In the genomic region with DNA sequence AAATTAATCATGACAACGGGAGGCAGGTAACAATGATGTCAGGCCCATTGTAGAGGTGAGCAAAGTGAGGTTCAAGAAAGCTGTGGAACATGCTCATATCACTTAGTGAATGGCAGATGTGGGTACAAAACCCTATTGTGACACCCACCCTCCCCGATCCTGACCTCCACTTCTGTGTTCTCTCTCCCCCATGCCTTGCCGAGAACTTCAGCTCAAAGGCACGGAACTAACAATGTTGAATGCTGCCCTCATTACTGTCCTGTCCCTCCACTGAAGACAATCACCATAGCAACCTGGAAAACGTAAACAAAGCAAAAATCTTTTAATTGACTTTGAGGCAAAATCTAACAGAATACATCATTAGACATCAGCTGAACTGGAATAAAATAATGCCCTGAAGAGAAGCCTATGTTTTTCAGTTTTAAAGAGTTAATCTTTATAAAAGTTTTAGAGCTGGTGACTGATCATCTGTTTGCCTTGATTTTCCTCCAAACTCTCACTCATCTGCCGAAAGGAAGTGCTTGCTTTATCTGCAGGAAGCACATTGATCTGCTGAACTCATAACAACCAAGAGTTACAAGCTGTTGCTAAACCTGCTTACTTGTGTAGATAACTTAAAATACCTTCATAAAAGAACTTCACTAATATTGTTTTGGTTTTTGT, we compare ENCODE assay signal across 1 cellular context.
TF ChIP-seq lines count a peak whose summit lies in the region.

No MANE protein-coding gene starts in this region.

TF ChIP-seq in K562, 482 proteins besides CTCF, POLR2A, EP300 and RAD21 (continued from another document and continues in another):
- TF ChIP-seq, protein P1, sequence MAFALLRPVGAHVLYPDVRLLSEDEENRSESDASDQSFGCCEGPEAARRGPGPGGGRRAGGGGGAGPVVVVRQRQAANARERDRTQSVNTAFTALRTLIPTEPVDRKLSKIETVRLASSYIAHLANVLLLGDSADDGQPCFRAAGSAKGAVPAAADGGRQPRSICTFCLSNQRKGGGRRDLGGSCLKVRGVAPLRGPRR (CRISPR knock-in tag; IDR thresholded peaks at IDR 0.05), result no peak
- TF ChIP-seq SUPT5H (IDR thresholded peaks at IDR 0.05) (no peak), SAFB2 (IDR thresholded peaks at IDR 0.05; ENCODE audit: borderline replicate concordance, low read depth, low read length, severe bottlenecking) (no peak), NFRKB (IDR thresholded peaks at IDR 0.05; ENCODE audit: low read depth) (no peak), ZNF785 (CRISPR knock-in tag; IDR thresholded peaks at IDR 0.05) (no peak), ETS2 (tag; IDR thresholded peaks at IDR 0.05; ENCODE audit: borderline replicate concordance, poor library complexity, severe bottlenecking) (no peak), KAT7 (CRISPR knock-in tag; IDR thresholded peaks at IDR 0.05; ENCODE audit: borderline replicate concordance) (no peak), BCL6 (CRISPR knock-in tag; IDR thresholded peaks at IDR 0.05) (no peak), PTBP1 (IDR thresholded peaks at IDR 0.05; ENCODE audit: low read depth, low read length) (0 out of 2 replicates have a peak, but pooled peaks have one; percentile 62), SMARCA5 (IDR thresholded peaks at IDR 0.05) (peak; percentile 92), IFI16 (CRISPR knock-in tag; IDR thresholded peaks at IDR 0.05) (no peak), ZNF695 (CRISPR knock-in tag; IDR thresholded peaks at IDR 0.05) (no peak), TGIF2 (CRISPR knock-in tag; IDR thresholded peaks at IDR 0.05) (no peak), CXXC5 (CRISPR knock-in tag; IDR thresholded peaks at IDR 0.05) (no peak), TARDBP (IDR thresholded peaks at IDR 0.05) (no peak), NR2F6 (CRISPR knock-in tag; IDR thresholded peaks at IDR 0.05) (no peak), ZNF668 (CRISPR knock-in tag; IDR thresholded peaks at IDR 0.05) (no peak), HMG20A (CRISPR knock-in tag; conservative IDR thresholded peaks at IDR 0.05) (no peak), KLF1 (tag; IDR thresholded peaks at IDR 0.05) (no peak), SP2 (IDR thresholded peaks at IDR 0.05; ENCODE audit: extremely low read depth, low read depth, low read length, poor library complexity, severe bottlenecking) (no peak), ZNF408 (CRISPR knock-in tag; IDR thresholded peaks at IDR 0.05; ENCODE audit: low read depth) (no peak), ZNF445 (CRISPR knock-in tag; IDR thresholded peaks at IDR 0.05; ENCODE audit: low read depth) (no peak), ZNF444 (CRISPR knock-in tag; IDR thresholded peaks at IDR 0.05) (no peak), SRSF9 (IDR thresholded peaks at IDR 0.05; ENCODE audit: borderline replicate concordance, low read depth, low read length) (no peak), NFIC (IDR thresholded peaks at IDR 0.05) (peak; percentile 83), SAP30 (IDR thresholded peaks at IDR 0.05; ENCODE audit: borderline replicate concordance, insufficient read depth, low read depth, low read length, poor library complexity, severe bottlenecking) (no peak), HDAC1 (IDR thresholded peaks at IDR 0.05) (peak; percentile 38 to 59; a peak in 3 of 4 replicates), ZNF224 (CRISPR knock-in tag; IDR thresholded peaks at IDR 0.05) (no peak), TFAM (CRISPR knock-in tag; conservative IDR thresholded peaks at IDR 0.05) (no peak), MED1 (CRISPR knock-in tag; IDR thresholded peaks at IDR 0.05; ENCODE audit: borderline replicate concordance) (no peak), ESRRB (CRISPR knock-in tag; IDR thresholded peaks at IDR 0.05; ENCODE audit: borderline replicate concordance) (no peak), CC2D1A (IDR thresholded peaks at IDR 0.05) (peak; percentile 63; the same call in 1 of the 2 replicates), SMAD4 (CRISPR knock-in tag; conservative IDR thresholded peaks at IDR 0.05) (0 out of 2 replicates have a peak, but pooled peaks have one; percentile 17), GATA2 (CRISPR knock-in tag; IDR thresholded peaks at IDR 0.05) (peak; percentile 81)
- TF ChIP-seq, protein P2, sequence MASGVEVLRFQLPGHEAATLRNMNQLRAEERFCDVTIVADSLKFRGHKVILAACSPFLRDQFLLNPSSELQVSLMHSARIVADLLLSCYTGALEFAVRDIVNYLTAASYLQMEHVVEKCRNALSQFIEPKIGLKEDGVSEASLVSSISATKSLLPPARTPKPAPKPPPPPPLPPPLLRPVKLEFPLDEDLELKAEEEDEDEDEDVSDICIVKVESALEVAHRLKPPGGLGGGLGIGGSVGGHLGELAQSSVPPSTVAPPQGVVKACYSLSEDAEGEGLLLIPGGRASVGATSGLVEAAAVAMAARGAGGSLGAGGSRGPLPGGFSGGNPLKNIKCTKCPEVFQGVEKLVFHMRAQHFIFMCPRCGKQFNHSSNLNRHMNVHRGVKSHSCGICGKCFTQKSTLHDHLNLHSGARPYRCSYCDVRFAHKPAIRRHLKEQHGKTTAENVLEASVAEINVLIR (CRISPR knock-in tag; IDR thresholded peaks at IDR 0.05), result no peak
- TF ChIP-seq, protein P3, sequence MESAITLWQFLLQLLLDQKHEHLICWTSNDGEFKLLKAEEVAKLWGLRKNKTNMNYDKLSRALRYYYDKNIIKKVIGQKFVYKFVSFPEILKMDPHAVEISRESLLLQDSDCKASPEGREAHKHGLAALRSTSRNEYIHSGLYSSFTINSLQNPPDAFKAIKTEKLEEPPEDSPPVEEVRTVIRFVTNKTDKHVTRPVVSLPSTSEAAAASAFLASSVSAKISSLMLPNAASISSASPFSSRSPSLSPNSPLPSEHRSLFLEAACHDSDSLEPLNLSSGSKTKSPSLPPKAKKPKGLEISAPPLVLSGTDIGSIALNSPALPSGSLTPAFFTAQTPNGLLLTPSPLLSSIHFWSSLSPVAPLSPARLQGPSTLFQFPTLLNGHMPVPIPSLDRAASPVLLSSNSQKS (CRISPR knock-in tag; IDR thresholded peaks at IDR 0.05), result no peak
- TF ChIP-seq, protein P4, sequence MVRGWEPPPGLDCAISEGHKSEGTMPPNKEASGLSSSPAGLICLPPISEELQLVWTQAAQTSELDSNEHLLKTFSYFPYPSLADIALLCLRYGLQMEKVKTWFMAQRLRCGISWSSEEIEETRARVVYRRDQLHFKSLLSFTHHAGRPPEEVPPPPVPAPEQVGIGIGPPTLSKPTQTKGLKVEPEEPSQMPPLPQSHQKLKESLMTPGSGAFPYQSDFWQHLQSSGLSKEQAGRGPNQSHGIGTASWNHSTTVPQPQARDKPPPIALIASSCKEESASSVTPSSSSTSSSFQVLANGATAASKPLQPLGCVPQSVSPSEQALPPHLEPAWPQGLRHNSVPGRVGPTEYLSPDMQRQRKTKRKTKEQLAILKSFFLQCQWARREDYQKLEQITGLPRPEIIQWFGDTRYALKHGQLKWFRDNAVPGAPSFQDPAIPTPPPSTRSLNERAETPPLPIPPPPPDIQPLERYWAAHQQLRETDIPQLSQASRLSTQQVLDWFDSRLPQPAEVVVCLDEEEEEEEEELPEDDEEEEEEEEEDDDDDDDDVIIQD (CRISPR knock-in tag; IDR thresholded peaks at IDR 0.05), result no peak
- TF ChIP-seq, protein P5, sequence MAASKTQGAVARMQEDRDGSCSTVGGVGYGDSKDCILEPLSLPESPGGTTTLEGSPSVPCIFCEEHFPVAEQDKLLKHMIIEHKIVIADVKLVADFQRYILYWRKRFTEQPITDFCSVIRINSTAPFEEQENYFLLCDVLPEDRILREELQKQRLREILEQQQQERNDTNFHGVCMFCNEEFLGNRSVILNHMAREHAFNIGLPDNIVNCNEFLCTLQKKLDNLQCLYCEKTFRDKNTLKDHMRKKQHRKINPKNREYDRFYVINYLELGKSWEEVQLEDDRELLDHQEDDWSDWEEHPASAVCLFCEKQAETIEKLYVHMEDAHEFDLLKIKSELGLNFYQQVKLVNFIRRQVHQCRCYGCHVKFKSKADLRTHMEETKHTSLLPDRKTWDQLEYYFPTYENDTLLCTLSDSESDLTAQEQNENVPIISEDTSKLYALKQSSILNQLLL (CRISPR knock-in tag; IDR thresholded peaks at IDR 0.05; ENCODE audit: borderline replicate concordance), result no peak
- TF ChIP-seq, protein P6, sequence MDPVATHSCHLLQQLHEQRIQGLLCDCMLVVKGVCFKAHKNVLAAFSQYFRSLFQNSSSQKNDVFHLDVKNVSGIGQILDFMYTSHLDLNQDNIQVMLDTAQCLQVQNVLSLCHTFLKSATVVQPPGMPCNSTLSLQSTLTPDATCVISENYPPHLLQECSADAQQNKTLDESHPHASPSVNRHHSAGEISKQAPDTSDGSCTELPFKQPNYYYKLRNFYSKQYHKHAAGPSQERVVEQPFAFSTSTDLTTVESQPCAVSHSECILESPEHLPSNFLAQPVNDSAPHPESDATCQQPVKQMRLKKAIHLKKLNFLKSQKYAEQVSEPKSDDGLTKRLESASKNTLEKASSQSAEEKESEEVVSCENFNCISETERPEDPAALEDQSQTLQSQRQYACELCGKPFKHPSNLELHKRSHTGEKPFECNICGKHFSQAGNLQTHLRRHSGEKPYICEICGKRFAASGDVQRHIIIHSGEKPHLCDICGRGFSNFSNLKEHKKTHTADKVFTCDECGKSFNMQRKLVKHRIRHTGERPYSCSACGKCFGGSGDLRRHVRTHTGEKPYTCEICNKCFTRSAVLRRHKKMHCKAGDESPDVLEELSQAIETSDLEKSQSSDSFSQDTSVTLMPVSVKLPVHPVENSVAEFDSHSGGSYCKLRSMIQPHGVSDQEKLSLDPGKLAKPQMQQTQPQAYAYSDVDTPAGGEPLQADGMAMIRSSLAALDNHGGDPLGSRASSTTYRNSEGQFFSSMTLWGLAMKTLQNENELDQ (CRISPR knock-in tag; IDR thresholded peaks at IDR 0.05; ENCODE audit: borderline replicate concordance), result no peak
- TF ChIP-seq, protein P7, sequence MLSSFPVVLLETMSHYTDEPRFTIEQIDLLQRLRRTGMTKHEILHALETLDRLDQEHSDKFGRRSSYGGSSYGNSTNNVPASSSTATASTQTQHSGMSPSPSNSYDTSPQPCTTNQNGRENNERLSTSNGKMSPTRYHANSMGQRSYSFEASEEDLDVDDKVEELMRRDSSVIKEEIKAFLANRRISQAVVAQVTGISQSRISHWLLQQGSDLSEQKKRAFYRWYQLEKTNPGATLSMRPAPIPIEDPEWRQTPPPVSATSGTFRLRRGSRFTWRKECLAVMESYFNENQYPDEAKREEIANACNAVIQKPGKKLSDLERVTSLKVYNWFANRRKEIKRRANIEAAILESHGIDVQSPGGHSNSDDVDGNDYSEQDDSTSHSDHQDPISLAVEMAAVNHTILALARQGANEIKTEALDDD (IDR thresholded peaks at IDR 0.05), result peak; percentile 98
- TF ChIP-seq, protein P8, sequence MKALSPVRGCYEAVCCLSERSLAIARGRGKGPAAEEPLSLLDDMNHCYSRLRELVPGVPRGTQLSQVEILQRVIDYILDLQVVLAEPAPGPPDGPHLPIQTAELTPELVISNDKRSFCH (CRISPR knock-in tag; IDR thresholded peaks at IDR 0.05), result no peak
- TF ChIP-seq, protein P8 (tag; IDR thresholded peaks at IDR 0.05), result no peak
- TF ChIP-seq, protein P9, sequence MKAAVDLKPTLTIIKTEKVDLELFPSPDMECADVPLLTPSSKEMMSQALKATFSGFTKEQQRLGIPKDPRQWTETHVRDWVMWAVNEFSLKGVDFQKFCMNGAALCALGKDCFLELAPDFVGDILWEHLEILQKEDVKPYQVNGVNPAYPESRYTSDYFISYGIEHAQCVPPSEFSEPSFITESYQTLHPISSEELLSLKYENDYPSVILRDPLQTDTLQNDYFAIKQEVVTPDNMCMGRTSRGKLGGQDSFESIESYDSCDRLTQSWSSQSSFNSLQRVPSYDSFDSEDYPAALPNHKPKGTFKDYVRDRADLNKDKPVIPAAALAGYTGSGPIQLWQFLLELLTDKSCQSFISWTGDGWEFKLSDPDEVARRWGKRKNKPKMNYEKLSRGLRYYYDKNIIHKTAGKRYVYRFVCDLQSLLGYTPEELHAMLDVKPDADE (conservative IDR thresholded peaks at IDR 0.05; ENCODE audit: control insufficient read depth, low read depth, low read length), result 0 out of 2 replicates have a peak, but pooled peaks have one; percentile 22
- TF ChIP-seq, protein P10, sequence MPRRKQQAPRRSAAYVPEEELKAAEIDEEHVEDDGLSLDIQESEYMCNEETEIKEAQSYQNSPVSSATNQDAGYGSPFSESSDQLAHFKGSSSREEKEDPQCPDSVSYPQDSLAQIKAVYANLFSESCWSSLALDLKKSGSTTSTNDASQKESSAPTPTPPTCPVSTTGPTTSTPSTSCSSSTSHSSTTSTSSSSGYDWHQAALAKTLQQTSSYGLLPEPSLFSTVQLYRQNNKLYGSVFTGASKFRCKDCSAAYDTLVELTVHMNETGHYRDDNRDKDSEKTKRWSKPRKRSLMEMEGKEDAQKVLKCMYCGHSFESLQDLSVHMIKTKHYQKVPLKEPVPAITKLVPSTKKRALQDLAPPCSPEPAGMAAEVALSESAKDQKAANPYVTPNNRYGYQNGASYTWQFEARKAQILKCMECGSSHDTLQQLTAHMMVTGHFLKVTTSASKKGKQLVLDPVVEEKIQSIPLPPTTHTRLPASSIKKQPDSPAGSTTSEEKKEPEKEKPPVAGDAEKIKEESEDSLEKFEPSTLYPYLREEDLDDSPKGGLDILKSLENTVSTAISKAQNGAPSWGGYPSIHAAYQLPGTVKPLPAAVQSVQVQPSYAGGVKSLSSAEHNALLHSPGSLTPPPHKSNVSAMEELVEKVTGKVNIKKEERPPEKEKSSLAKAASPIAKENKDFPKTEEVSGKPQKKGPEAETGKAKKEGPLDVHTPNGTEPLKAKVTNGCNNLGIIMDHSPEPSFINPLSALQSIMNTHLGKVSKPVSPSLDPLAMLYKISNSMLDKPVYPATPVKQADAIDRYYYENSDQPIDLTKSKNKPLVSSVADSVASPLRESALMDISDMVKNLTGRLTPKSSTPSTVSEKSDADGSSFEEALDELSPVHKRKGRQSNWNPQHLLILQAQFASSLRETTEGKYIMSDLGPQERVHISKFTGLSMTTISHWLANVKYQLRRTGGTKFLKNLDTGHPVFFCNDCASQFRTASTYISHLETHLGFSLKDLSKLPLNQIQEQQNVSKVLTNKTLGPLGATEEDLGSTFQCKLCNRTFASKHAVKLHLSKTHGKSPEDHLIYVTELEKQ (CRISPR knock-in tag; IDR thresholded peaks at IDR 0.05), result no peak
- TF ChIP-seq, protein P11, sequence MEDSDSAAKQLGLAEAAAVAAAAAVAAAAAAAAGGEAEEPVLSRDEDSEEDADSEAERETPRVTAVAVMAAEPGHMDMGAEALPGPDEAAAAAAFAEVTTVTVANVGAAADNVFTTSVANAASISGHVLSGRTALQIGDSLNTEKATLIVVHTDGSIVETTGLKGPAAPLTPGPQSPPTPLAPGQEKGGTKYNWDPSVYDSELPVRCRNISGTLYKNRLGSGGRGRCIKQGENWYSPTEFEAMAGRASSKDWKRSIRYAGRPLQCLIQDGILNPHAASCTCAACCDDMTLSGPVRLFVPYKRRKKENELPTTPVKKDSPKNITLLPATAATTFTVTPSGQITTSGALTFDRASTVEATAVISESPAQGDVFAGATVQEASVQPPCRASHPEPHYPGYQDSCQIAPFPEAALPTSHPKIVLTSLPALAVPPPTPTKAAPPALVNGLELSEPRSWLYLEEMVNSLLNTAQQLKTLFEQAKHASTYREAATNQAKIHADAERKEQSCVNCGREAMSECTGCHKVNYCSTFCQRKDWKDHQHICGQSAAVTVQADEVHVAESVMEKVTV (CRISPR knock-in tag; IDR thresholded peaks at IDR 0.05), result no peak
- TF ChIP-seq, protein P12, sequence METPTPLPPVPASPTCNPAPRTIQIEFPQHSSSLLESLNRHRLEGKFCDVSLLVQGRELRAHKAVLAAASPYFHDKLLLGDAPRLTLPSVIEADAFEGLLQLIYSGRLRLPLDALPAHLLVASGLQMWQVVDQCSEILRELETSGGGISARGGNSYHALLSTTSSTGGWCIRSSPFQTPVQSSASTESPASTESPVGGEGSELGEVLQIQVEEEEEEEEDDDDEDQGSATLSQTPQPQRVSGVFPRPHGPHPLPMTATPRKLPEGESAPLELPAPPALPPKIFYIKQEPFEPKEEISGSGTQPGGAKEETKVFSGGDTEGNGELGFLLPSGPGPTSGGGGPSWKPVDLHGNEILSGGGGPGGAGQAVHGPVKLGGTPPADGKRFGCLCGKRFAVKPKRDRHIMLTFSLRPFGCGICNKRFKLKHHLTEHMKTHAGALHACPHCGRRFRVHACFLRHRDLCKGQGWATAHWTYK (CRISPR knock-in tag; IDR thresholded peaks at IDR 0.05), result no peak
